12 cellular contexts compared by ENCODE assay signal in genomic region chr6:11346516-11346915, GRCh38.
DNase-seq lines count a peak whose midpoint lies in the region; ATAC-seq, FAIRE-seq and TF ChIP-seq lines count a peak whose summit lies in the region.
"Had no signal": no experiment of that assay in that cellular context is flagged by ENCODE, and none has a peak within 500 bp of the region (broad histone marks: within the 10 kb centered on the region; RNA-seq: fewer than 3 reads in every experiment).

No MANE protein-coding gene starts in this region.

- ATAC-seq in GM21390 (IDR thresholded peaks at IDR 0.05; ENCODE audit: unreplicated experiment), result peak; percentile 72
- peak; percentile 39 for ATAC-seq in HG03139 (IDR thresholded peaks at IDR 0.05; ENCODE audit: unreplicated experiment)
- ATAC-seq: SK-N-SH treated with all-trans-retinoic acid at 6 μM for 48 hours, upper lobe of right lung had no signal

- no peak overlapping the region for H3K4me3 ChIP-seq in dorsolateral prefrontal cortex
- H3K4me3 ChIP-seq: upper lobe of right lung had no signal

- peak overlapping the region in 35 of 59 donors; percentile 0 to 76 (median 44) for H3K27ac ChIP-seq in dorsolateral prefrontal cortex
- H3K27ac ChIP-seq: upper lobe of right lung had no signal

- H3K27me3 ChIP-seq in dorsolateral prefrontal cortex, result no peaks in the 10 kb centered on the region
- H3K27me3 ChIP-seq: upper lobe of right lung had no signal

- no peak for TF ChIP-seq CTCF in dorsolateral prefrontal cortex (IDR thresholded peaks at IDR 0.05 in 54 of 56, conservative IDR thresholded peaks at IDR 0.05 in 2 of 56; ENCODE audit: low read depth in 1 of 56, partially characterized antibody in 56 of 56)

- TF ChIP-seq POLR2A in GM12891 (IDR thresholded peaks at IDR 0.05; ENCODE audit: low read depth, low read length), result no peak

- FAIRE-seq in GM12891 (lab: Jason Lieb, UNC) (peak; percentile 28), urothelium cell line (lab: Jason Lieb, UNC) (no peak)

- DNase-seq in GM12891 (ENCODE audit: insufficient read length, low spot score), result no peak
- no peak for DNase-seq in dorsolateral prefrontal cortex
- no peak for DNase-seq in activated T-cell treated with anti-CD3 and anti-CD28 coated beads for 4 hours
- DNase-seq in urothelium cell line (ENCODE audit: low spot score), result no peak
- DNase-seq in RPMI8226, result no peak
- no peak for DNase-seq in NCI-H2227 (lab: John Stamatoyannopoulos, UW; ENCODE audit: unreplicated experiment)
- DNase-seq: NCI-H1092, NCI-H748 treated with DMSO at 0.1 percent for 48 hours, upper lobe of right lung had no signal

- intact Hi-C loops in dorsolateral prefrontal cortex (cut with DNase I), result no loop called here

TF ChIP-seq in GM12891, 5 proteins besides CTCF, POLR2A, EP300 and RAD21:
- TF ChIP-seq POLR2AphosphoS5 (IDR thresholded peaks at IDR 0.05; ENCODE audit: low read depth, low read length) (no peak), POU2F2 (IDR thresholded peaks at IDR 0.05; ENCODE audit: low read depth, low read length) (no peak), PAX5 (IDR thresholded peaks at IDR 0.05; ENCODE audit: insufficient read depth, low read length, severe bottlenecking) (peak; percentile 72), TAF1 (IDR thresholded peaks at IDR 0.05; ENCODE audit: low read depth, low read length) (no peak), SPI1 (IDR thresholded peaks at IDR 0.05; ENCODE audit: low read depth, low read length) (no peak)
TF ChIP-seq in GM12891: peak in this region for 1.
